In genomic region chr15:65347756-65348155, GRCh38 we compare ENCODE assay signal across 5 cellular contexts. TPM values are rescaled to one million over a fixed set of nuclear protein-coding genes. Genes with fewer than 3 reads are reported as not detected.
"Had no signal": no experiment of that assay in that cellular context is flagged by ENCODE, and none has a peak within 500 bp of the region (broad histone marks: within the 10 kb centered on the region; RNA-seq: fewer than 3 reads in every experiment).

No MANE protein-coding gene starts in this region.

RNA-seq across cellular contexts. Expression of gene IGDCC3, which starts 30.0 kb away (rescaled TPM):
- total RNA-seq: HT-29, K562 had no signal
- polyA plus RNA-seq: IgD-negative memory B cell, K562 had no signal

RNA-seq across cellular contexts. Expression of gene RNU5B-1, which starts 43.3 kb away (rescaled TPM):
- total RNA-seq: HT-29, HT1080, IMR-90 had no signal
- polyA plus RNA-seq: IgD-negative memory B cell, IMR-90, K562 had no signal

RNA-seq across cellular contexts. Expression of gene RNU5A-1, which starts 51.9 kb away (rescaled TPM):
- total RNA-seq: HT-29, HT1080, IMR-90, K562 had no signal
- polyA plus RNA-seq: IgD-negative memory B cell, IMR-90, K562 had no signal
